In genomic region chr6:38968702-38969149, GRCh38 we compare ENCODE assay signal across 25 cellular contexts.
"Had no signal": no experiment of that assay in that cellular context is flagged by ENCODE, and none has a peak within 500 bp of the region (broad histone marks: within the 10 kb centered on the region; RNA-seq: fewer than 3 reads in every experiment).

No MANE protein-coding gene starts in this region.

- H3K27ac Mint-ChIP-seq: activated CD8-positive, alpha-beta memory T cell treated with anti-CD3 and anti-CD28 coated beads, Interleukin-2, amount 10 ng/mL, durations not matched to agents 7 days and 5 days; activated naive CD4-positive, alpha-beta T cell treated with anti-CD3 and anti-CD28 coated beads for 36 hours; activated naive CD4-positive, alpha-beta T cell treated with anti-CD3 and anti-CD28 coated beads, Interleukin-2, amount 50 U/mL, for 72 hours had no signal

- H3K4me3 Mint-ChIP-seq: activated CD8-positive, alpha-beta memory T cell treated with anti-CD3 and anti-CD28 coated beads, Interleukin-2, amount 10 ng/mL, durations not matched to agents 7 days and 5 days; activated naive CD4-positive, alpha-beta T cell treated with anti-CD3 and anti-CD28 coated beads for 36 hours had no signal

- H2AFZ ChIP-seq: PC-9 had no signal

- FAIRE-seq: colon had no signal

- DNase-seq: activated CD4-positive, alpha-beta T cell treated with anti-CD3 and anti-CD28 coated beads for 4 hours; activated CD4-positive, alpha-beta T cell treated with anti-CD3 and anti-CD28 coated beads, Interleukin-2, amount 50 U/mL, for 4 hours; activated CD8-positive, alpha-beta memory T cell treated with anti-CD3 and anti-CD28 coated beads, Interleukin-2, amount 10 ng/mL, durations not matched to agents 7 days and 5 days; activated CD8-positive, alpha-beta memory T cell treated with anti-CD3 and anti-CD28 coated beads, Interleukin-2, amount 50 U/mL, for 48 hours; activated gamma-delta T cell treated with Interleukin-2 at 50 U/mL for 16 hours; activated naive CD4-positive, alpha-beta T cell treated with anti-CD3 and anti-CD28 coated beads for 36 hours; amniotic stem cell; aorta; brain microvascular endothelial cell; central memory CD4-positive, alpha-beta T cell; NCI-H1048; NCI-H1105 treated with DMSO at 0.1 percent for 48 hours; NCI-H1436; NCI-H1694; NCI-H1930; NCI-H510A; NCI-H526; NCI-H748 treated with DMSO at 0.1 percent for 48 hours; NK-92 treated with Interleukin-12 subunit alpha and Interleukin-12 subunit beta, amount 100 ng/mL, for 24 hours; PC-9; Right ventricle myocardium superior; SW 1271; T-helper 9 cell had no signal

- H3K4me2 ChIP-seq: PC-9 had no signal

- H3K27ac ChIP-seq: brain microvascular endothelial cell, PC-9 had no signal

- H3K36me3 Mint-ChIP-seq: activated CD8-positive, alpha-beta memory T cell treated with anti-CD3 and anti-CD28 coated beads, Interleukin-2, amount 10 ng/mL, durations not matched to agents 7 days and 5 days; activated naive CD4-positive, alpha-beta T cell treated with anti-CD3 and anti-CD28 coated beads, Interleukin-2, amount 50 U/mL, for 72 hours had no signal

- H3K4me3 ChIP-seq: PC-9 had no signal

- H3K36me3 ChIP-seq: brain microvascular endothelial cell had no signal

- ATAC-seq: activated CD8-positive, alpha-beta memory T cell treated with anti-CD3 and anti-CD28 coated beads, Interleukin-2, amount 10 ng/mL, durations not matched to agents 7 days and 5 days; activated naive CD4-positive, alpha-beta T cell treated with anti-CD3 and anti-CD28 coated beads, Interleukin-2, amount 50 U/mL, for 72 hours had no signal

- H3K9me3 Mint-ChIP-seq: activated naive CD4-positive, alpha-beta T cell treated with anti-CD3 and anti-CD28 coated beads for 36 hours; activated naive CD4-positive, alpha-beta T cell treated with anti-CD3 and anti-CD28 coated beads, Interleukin-2, amount 50 U/mL, for 72 hours had no signal
